14 cellular contexts compared by ENCODE assay signal in the genomic region with DNA sequence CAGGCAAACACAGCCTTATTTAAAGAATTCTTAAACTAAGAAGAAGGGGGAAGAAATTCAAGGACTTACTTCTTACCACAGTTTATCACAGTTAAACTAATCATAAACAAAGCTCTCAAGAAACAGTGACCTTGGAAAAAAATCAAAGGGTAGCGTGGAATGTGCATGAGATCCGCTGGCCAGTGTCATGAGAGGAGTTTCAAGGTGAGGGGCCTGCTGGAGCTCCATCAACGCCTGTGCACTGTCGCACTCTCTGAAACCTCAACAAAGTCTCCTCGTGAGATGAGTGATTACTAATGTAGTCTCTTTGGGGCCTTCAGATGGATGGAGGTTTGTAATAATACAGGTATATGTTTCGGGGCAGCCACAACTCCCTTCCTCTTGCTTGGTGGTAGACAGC. TPM values are rescaled to one million over a fixed set of nuclear protein-coding genes. Genes with fewer than 3 reads are reported as not detected.
"Had no signal": no experiment of that assay in that cellular context is flagged by ENCODE, and none has a peak within 500 bp of the region (broad histone marks: within the 10 kb centered on the region; RNA-seq: fewer than 3 reads in every experiment).

No MANE protein-coding gene starts in this region.

- ATAC-seq: heart right ventricle; left lung; lower lobe of right lung; naive thymus-derived CD8-positive, alpha-beta T cell; right cardiac atrium; stimulated activated effector memory CD8-positive, alpha-beta T cell treated with anti-CD3 and anti-CD28 coated beads, Interleukin-12 subunit alpha, Interleukin-12 subunit beta, amount 100 ng/mL, for 72 hours; stimulated activated naive CD8-positive, alpha-beta T cell treated with anti-CD3 and anti-CD28 coated beads, Interleukin-15, Interleukin-2, amounts not matched to agents 100 U/mL and 50 U/mL, for 24 hours had no signal

- H3K36me3 ChIP-seq: left lung, lower lobe of right lung had no signal

- H3K4me1 ChIP-seq: left lung, testis, tibial nerve had no signal

- H3K27me3 ChIP-seq: heart right ventricle, left lung, testis, tibial nerve had no signal

- H3K9me3 ChIP-seq: heart right ventricle, left lung, lower lobe of right lung, testis, tibial nerve had no signal

- DNase-seq: cerebellar nuclear complex; effector CD8-positive, alpha-beta T cell; heart right ventricle; islet precursor cell; left lung; lower lobe of right lung; naive thymus-derived CD8-positive, alpha-beta T cell; right cardiac atrium; stimulated activated CD4-positive, alpha-beta T cell treated with anti-CD3 and anti-CD28 coated beads, Interleukin-4, amount 100 ng/mL, for 1 hour; stimulated activated CD8-positive, alpha-beta memory T cell treated with anti-CD3 and anti-CD28 coated beads, Interleukin-4, amount 100 ng/mL, for 48 hours; stimulated activated naive CD8-positive, alpha-beta T cell treated with anti-CD3 and anti-CD28 coated beads, Interleukin-15, Interleukin-2, amounts not matched to agents 100 U/mL and 50 U/mL, for 24 hours; testis had no signal

- H3K4me3 ChIP-seq: heart right ventricle, left lung, lower lobe of right lung, testis, tibial nerve had no signal

- H3K27ac ChIP-seq: heart right ventricle, left lung, lower lobe of right lung, testis, tibial nerve had no signal

RNA-seq across cellular contexts. Expression of a gene that starts 28.4 kb away (rescaled TPM):
- total RNA-seq: naive thymus-derived CD8-positive, alpha-beta T cell had no signal
- polyA plus RNA-seq: naive thymus-derived CD8-positive, alpha-beta T cell had no signal
